In the genomic region with DNA sequence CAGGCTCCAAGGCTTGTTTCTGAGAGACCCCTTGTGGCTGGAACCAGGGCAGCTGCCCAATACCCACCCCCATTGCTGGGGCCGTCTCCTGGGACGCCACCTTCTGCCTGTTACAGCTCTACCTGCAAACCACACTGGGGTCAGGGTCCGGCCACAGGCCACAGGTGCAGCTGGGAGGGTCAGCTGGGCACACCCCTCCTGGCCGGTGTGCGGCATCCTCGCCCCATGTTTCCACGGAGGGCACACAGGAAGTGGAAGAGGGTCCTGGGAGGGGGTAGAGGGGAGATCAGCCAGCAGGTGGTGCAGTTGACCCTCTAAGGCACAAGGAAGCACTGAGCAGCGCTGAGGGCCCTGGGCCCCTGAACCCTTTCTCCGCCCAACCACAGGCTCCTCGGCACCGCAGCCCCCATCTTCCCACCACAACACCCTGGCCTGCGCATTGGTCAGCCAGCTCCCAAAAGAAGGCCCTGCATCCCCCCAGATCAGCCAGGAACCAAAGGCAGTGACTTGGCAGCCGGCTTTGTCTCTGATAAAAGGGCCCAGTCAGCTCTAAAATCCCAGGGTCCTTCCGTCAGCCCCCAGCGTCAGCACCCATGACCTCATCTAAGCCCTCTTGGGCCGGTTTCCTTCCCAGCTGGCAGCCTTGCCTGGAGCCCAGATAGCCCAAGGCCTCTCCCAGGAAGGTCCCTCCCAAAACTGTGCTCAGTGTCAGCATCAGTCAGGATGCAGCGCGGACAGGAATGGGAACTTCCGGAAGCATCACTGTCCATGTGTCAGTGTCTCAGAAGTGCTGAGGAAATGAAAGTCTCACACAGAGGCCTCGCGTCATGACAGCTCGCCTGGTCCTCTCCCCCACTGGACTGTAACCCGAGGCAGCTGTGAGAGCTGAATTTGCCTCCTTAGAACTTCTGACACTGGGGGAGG, we compare ENCODE assay signal across 1 cellular context.
TF ChIP-seq lines count a peak whose summit lies in the region.

No MANE protein-coding gene starts in this region.

TF ChIP-seq in Ishikawa, 13 proteins besides CTCF, POLR2A, EP300 and RAD21:
- TF ChIP-seq EGR1 (IDR thresholded peaks at IDR 0.05): no peak
- TF ChIP-seq FOXM1 (IDR thresholded peaks at IDR 0.05; ENCODE audit: borderline replicate concordance, low read depth): no peak
- no peak for TF ChIP-seq ZBTB7A (IDR thresholded peaks at IDR 0.05; ENCODE audit: low read depth)
- TF ChIP-seq YY1 (IDR thresholded peaks at IDR 0.05; ENCODE audit: low read depth): no peak
- no peak for TF ChIP-seq CEBPB (IDR thresholded peaks at IDR 0.05)
- no peak for TF ChIP-seq TEAD4 (IDR thresholded peaks at IDR 0.05)
- no peak for TF ChIP-seq TCF12 (IDR thresholded peaks at IDR 0.05; ENCODE audit: low read depth)
- no peak for TF ChIP-seq CREB1 (IDR thresholded peaks at IDR 0.05; ENCODE audit: low read depth)
- TF ChIP-seq MAX (IDR thresholded peaks at IDR 0.05): no peak
- TF ChIP-seq TAF1 (IDR thresholded peaks at IDR 0.05; ENCODE audit: low read depth): no peak
- no peak for TF ChIP-seq NFIC (IDR thresholded peaks at IDR 0.05)
- TF ChIP-seq, protein P1, sequence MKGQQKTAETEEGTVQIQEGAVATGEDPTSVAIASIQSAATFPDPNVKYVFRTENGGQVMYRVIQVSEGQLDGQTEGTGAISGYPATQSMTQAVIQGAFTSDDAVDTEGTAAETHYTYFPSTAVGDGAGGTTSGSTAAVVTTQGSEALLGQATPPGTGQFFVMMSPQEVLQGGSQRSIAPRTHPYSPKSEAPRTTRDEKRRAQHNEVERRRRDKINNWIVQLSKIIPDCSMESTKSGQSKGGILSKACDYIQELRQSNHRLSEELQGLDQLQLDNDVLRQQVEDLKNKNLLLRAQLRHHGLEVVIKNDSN (IDR thresholded peaks at IDR 0.05): no peak
- TF ChIP-seq, protein P2, sequence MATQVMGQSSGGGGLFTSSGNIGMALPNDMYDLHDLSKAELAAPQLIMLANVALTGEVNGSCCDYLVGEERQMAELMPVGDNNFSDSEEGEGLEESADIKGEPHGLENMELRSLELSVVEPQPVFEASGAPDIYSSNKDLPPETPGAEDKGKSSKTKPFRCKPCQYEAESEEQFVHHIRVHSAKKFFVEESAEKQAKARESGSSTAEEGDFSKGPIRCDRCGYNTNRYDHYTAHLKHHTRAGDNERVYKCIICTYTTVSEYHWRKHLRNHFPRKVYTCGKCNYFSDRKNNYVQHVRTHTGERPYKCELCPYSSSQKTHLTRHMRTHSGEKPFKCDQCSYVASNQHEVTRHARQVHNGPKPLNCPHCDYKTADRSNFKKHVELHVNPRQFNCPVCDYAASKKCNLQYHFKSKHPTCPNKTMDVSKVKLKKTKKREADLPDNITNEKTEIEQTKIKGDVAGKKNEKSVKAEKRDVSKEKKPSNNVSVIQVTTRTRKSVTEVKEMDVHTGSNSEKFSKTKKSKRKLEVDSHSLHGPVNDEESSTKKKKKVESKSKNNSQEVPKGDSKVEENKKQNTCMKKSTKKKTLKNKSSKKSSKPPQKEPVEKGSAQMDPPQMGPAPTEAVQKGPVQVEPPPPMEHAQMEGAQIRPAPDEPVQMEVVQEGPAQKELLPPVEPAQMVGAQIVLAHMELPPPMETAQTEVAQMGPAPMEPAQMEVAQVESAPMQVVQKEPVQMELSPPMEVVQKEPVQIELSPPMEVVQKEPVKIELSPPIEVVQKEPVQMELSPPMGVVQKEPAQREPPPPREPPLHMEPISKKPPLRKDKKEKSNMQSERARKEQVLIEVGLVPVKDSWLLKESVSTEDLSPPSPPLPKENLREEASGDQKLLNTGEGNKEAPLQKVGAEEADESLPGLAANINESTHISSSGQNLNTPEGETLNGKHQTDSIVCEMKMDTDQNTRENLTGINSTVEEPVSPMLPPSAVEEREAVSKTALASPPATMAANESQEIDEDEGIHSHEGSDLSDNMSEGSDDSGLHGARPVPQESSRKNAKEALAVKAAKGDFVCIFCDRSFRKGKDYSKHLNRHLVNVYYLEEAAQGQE (IDR thresholded peaks at IDR 0.05; ENCODE audit: low read depth): no peak
